Comparison of ENCODE assay signal across 25 cellular contexts in the genomic region with DNA sequence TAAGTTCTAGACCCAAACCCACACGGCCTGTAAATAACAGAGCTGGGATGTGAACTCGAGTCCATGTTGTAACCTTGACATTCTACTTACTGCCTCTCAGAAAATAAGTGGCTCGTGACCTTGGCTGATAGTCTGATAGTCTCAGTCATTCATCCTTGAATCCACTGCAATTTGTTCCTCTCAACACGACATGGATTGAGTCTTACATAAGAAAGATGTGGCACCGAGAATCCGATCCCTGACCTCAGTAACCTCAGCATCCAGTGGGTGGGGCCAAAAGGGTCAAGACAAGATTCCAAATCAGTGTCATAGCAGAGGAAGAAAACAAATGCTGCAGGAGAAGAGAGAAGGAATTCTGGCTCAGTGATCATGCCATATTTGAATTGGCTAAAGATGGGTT.
"Had no signal": no experiment of that assay in that cellular context is flagged by ENCODE, and none has a peak within 500 bp of the region (broad histone marks: within the 10 kb centered on the region; RNA-seq: fewer than 3 reads in every experiment).

No MANE protein-coding gene starts in this region.

- H3K27me3 Mint-ChIP-seq: activated naive CD4-positive, alpha-beta T cell treated with anti-CD3 and anti-CD28 coated beads, Interleukin-2, amount 50 U/mL, for 24 hours; brain; effector memory CD8-positive, alpha-beta T cell; stimulated activated naive B cell treated with anti-CD40 and anti-IgM and Interleukin-4, amounts not matched to agents 10 μg/mL and 1 μg/mL and 100 μg/mL, for 72 hours had no signal

- H3K4me1 ChIP-seq: ascending aorta, left lung, prostate gland, vagina had no signal

- H3K9me3 ChIP-seq: ascending aorta, left lung, pancreas, prostate gland, stomach, thyroid gland, upper lobe of left lung, vagina had no signal

- H3K4me3 ChIP-seq: ascending aorta, cardiac muscle cell, coronary artery, left lung, pancreas, prostate gland, stomach, thyroid gland, upper lobe of left lung, vagina had no signal

- H3K27me3 ChIP-seq: ascending aorta, cardiac muscle cell, left lung, pancreas, stomach, thyroid gland, upper lobe of left lung, vagina had no signal

- H3K9me3 Mint-ChIP-seq: activated naive CD4-positive, alpha-beta T cell treated with anti-CD3 and anti-CD28 coated beads, Interleukin-2, amount 50 U/mL, for 24 hours; brain; effector memory CD8-positive, alpha-beta T cell; neural crest cell; stimulated activated naive B cell treated with anti-CD40 and anti-IgM and Interleukin-4, amounts not matched to agents 10 μg/mL and 1 μg/mL and 100 μg/mL, for 72 hours; T-helper 2 cell treated with Interferon-gamma antibody and Interleukin-4, amounts not matched to agents 5 μg/mL and 100 μg/mL, for 36 hours had no signal

- ATAC-seq: effector memory CD8-positive, alpha-beta T cell; left lung; pancreas; stimulated activated naive B cell treated with anti-CD40 and anti-IgM and Interleukin-4, amounts not matched to agents 10 μg/mL and 1 μg/mL and 100 μg/mL, for 72 hours had no signal

- H3K4me3 Mint-ChIP-seq: activated naive CD4-positive, alpha-beta T cell treated with anti-CD3 and anti-CD28 coated beads, Interleukin-2, amount 50 U/mL, for 24 hours; brain; effector memory CD8-positive, alpha-beta T cell; neural crest cell; stimulated activated naive B cell treated with anti-CD40 and anti-IgM and Interleukin-4, amounts not matched to agents 10 μg/mL and 1 μg/mL and 100 μg/mL, for 72 hours; T-helper 2 cell treated with Interferon-gamma antibody and Interleukin-4, amounts not matched to agents 5 μg/mL and 100 μg/mL, for 36 hours had no signal

- H3K27ac ChIP-seq: ascending aorta, cardiac muscle cell, coronary artery, left lung, pancreas, prostate gland, stomach, thyroid gland, upper lobe of left lung, vagina had no signal

- H3K36me3 ChIP-seq: cardiac muscle cell, prostate gland, vagina had no signal

- DNase-seq: activated CD4-positive, alpha-beta T cell treated with anti-CD3 and anti-CD28 coated beads for 4 hours; activated CD4-positive, alpha-beta T cell treated with anti-CD3 and anti-CD28 coated beads, Interleukin-2, amount 50 U/mL, for 48 hours; activated CD8-positive, alpha-beta memory T cell treated with anti-CD3 and anti-CD28 coated beads for 24 hours; activated gamma-delta T cell treated with Interleukin-2 at 50 U/mL for 16 hours; effector memory CD8-positive, alpha-beta T cell; kidney glomerular epithelial cell; left lung; nucleus accumbens; pancreas; retina; stimulated activated CD4-positive, alpha-beta T cell treated with anti-CD3 and anti-CD28 coated beads, Interleukin-15, amount 100 ng/mL, for 24 hours; stimulated activated CD4-positive, alpha-beta T cell treated with anti-CD3 and anti-CD28 coated beads, Interleukin-2, amount 100 ng/mL, for 24 hours; stimulated activated naive B cell treated with anti-CD40 and anti-IgM and Interleukin-4, amounts not matched to agents 10 μg/mL and 1 μg/mL and 100 μg/mL, for 72 hours; stomach; thyroid gland had no signal
